In genomic region chr14:47539065-47539464, GRCh38 we compare ENCODE assay signal across 1 cellular context.
TF ChIP-seq lines count a peak whose summit lies in the region.

No MANE protein-coding gene starts in this region.

TF ChIP-seq in GM12878, 131 proteins besides CTCF, POLR2A, EP300 and RAD21 (continued from another document):
- TF ChIP-seq CUX1 (IDR thresholded peaks at IDR 0.05; ENCODE audit: insufficient replicate concordance, low read depth, low read length) (no peak), MTA2 (IDR thresholded peaks at IDR 0.05; ENCODE audit: low read depth) (no peak), TBL1XR1 (IDR thresholded peaks at IDR 0.05; ENCODE audit: low read depth, low read length) (no peak)
